In the genomic region with DNA sequence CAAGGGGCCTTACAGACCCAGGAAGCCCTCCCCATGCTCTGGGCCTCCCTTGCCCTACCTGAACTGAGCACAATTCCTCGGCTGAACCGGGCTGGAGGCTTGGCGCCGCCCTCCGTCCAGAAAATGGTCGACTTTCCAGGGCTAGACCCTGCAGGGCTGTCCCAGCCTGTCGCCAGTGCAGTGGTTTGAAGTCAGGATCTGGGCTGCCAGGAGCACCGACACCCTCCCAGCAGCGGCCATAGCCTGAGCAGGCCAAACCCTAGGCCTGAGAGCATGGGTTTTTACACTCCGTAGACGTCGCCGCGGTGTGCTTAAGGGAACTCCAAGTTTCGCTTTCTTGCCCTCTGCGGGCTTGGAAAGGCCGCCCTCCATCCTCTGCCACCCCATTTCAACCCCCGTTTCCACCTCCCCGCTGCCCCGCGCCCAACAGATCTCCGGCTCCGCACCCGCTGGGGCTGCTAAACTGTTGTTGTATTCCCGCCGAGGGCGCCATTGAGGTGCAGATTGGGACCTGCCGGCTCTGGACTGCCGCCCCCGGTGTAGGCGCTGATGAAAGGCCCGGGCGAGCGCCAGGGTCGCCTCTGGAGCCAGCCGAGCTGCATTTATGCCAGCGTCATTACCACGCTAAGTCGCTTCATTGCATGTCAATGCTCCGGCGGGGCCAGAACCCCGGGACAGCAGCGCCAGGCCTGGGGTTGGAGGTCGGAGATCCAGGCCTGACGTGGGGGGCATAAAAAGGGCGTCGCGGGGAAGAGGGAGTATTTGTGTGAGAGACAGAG, we compare ENCODE assay signal across 14 cellular contexts. TPM values are rescaled to one million over a fixed set of nuclear protein-coding genes. Genes with fewer than 3 reads are reported as not detected.
DNase-seq lines count a peak whose midpoint lies in the region; ATAC-seq, FAIRE-seq and TF ChIP-seq lines count a peak whose summit lies in the region.
"Had no signal": no experiment of that assay in that cellular context is flagged by ENCODE, and none has a peak within 500 bp of the region (broad histone marks: within the 10 kb centered on the region; RNA-seq: fewer than 3 reads in every experiment).

No MANE protein-coding gene starts in this region.

- H3K9ac ChIP-seq in K562 (ENCODE audit: insufficient read depth in 1 of 2, low read depth in 2 of 2, low read length in 2 of 2) (no peak overlapping the region), keratinocyte (ENCODE audit: control insufficient read depth, extremely low read depth, insufficient read depth, low read length) (peak overlapping the region; percentile 100)

- H3K27ac ChIP-seq in heart left ventricle = no peak overlapping the region
- H3K27ac ChIP-seq in K562 (ENCODE audit: extremely low read depth, low read depth, low read length) = no peak overlapping the region
- H3K27ac ChIP-seq in keratinocyte (ENCODE audit: control insufficient read depth, insufficient read depth, low read length) = peak overlapping the region; percentile 100
- peak overlapping the region; percentile 98 for H3K27ac ChIP-seq in suprapubic skin

- H3K27me3 ChIP-seq in heart left ventricle (peaks cover 75 to 99% (median 97%) of the 10 kb centered on the region in 9 donors), K562 (ENCODE audit: control insufficient read depth in 2 of 2, insufficient read depth in 2 of 2, low read length in 2 of 2) (peaks cover 41 to 79% of the 10 kb centered on the region in 2 experiments), keratinocyte (ENCODE audit: control insufficient read depth, extremely low read depth, insufficient read depth, low read length) (no peaks in the 10 kb centered on the region), suprapubic skin (peaks cover 95% of the 10 kb centered on the region)

- FAIRE-seq in K562 (lab: Jason Lieb, UNC) = no peak
- no peak for FAIRE-seq in keratinocyte (lab: Jason Lieb, UNC)
- FAIRE-seq: endometrium had no signal

- H3K4me1 ChIP-seq in heart left ventricle = peaks cover 0 to 64% (median 23%) of the 10 kb centered on the region in 12 donors
- peaks cover 0 to 70% of the 10 kb centered on the region in 2 experiments; a peak in 3 of 5 replicates for H3K4me1 ChIP-seq in K562 (replicated peaks in 1 of 2; ENCODE audit: control insufficient read depth in 2 of 2, insufficient read depth in 2 of 2, low read length in 2 of 2)
- H3K4me1 ChIP-seq in keratinocyte (ENCODE audit: control insufficient read depth, extremely low read depth, insufficient read depth, low read length) = peaks cover 24% of the 10 kb centered on the region
- peaks cover 58% of the 10 kb centered on the region for H3K4me1 ChIP-seq in suprapubic skin
- H3K4me1 ChIP-seq: BE2C had no signal

- no peak for TF ChIP-seq EP300 in K562 (IDR thresholded peaks at IDR 0.05; ENCODE audit: low read length)
- no peak for TF ChIP-seq EP300 in suprapubic skin (IDR thresholded peaks at IDR 0.05)

- intact Hi-C loops in heart left ventricle (cut with DNase I) (loop anchor here in 1 of 10 donors (10.0 kb wide), 1 partner anchor 382 kb away; no protein-coding TSS in a partner anchor), left ventricle myocardium superior (cut with micrococcal nuclease) (no loop called here), K562 (cut with micrococcal nuclease) (no loop called here)

- dilution Hi-C loops in keratinocyte (cut with MboI; ENCODE audit: extremely low pct_ligation_motif_present, low sequenced_read_pairs) = no loop called here

- H2AFZ ChIP-seq in K562 (ENCODE audit: low read depth, low read length) = no peak overlapping the region
- H2AFZ ChIP-seq in keratinocyte (ENCODE audit: control insufficient read depth, low read length) = no peak overlapping the region

- ATAC-seq in heart left ventricle (no peak), left ventricle myocardium superior (no peak), K562 (no peak)

- CTCF ChIA-PET in K562 (lab: Yijun Ruan, JAX; ENCODE audit: low intra/inter-chr PET ratio) = no interaction called here

- H3K9me3 ChIP-seq in heart left ventricle (no peaks in the 10 kb centered on the region), K562 (replicated peaks; ENCODE audit: control insufficient read depth, insufficient read depth, low read depth, low read length) (no peaks in the 10 kb centered on the region), keratinocyte (ENCODE audit: control insufficient read depth, low read depth, low read length) (no peaks in the 10 kb centered on the region), suprapubic skin (no peaks in the 10 kb centered on the region)
- H3K9me3 ChIP-seq: BE2C had no signal

- H3K36me3 ChIP-seq in heart left ventricle = no peaks in the 10 kb centered on the region
- H3K36me3 ChIP-seq in K562 (ENCODE audit: control insufficient read depth, insufficient read depth, low read length) = no peaks in the 10 kb centered on the region
- peaks cover 1 to 18% of the 10 kb centered on the region in 2 experiments for H3K36me3 ChIP-seq in keratinocyte (ENCODE audit: control insufficient read depth in 2 of 2, extremely low read depth in 1 of 2, insufficient read depth in 2 of 2, low read length in 2 of 2)
- no peaks in the 10 kb centered on the region for H3K36me3 ChIP-seq in suprapubic skin
- H3K36me3 ChIP-seq: BE2C had no signal

- H3K4me3 ChIP-seq in heart left ventricle = peak overlapping the region in 8 of 12 donors; percentile 9 to 33 (median 23)
- H3K4me3 ChIP-seq in K562 = no peak overlapping the region
- H3K4me3 ChIP-seq in keratinocyte (ENCODE audit: control insufficient read depth in 2 of 3, extremely low read depth in 1 of 3, insufficient read depth in 2 of 3, low read depth in 1 of 3, low read length in 3 of 3) = peak overlapping the region; percentile 65 to 99 (median 95)
- H3K4me3 ChIP-seq in suprapubic skin = peak overlapping the region; percentile 83

- TF ChIP-seq CTCF in heart left ventricle (IDR thresholded peaks at IDR 0.05) (no peak), K562 (IDR thresholded peaks at IDR 0.05 in 2 of 3, conservative IDR thresholded peaks at IDR 0.05 in 1 of 3; ENCODE audit: insufficient read depth in 2 of 3, low read depth in 1 of 3, low read length in 3 of 3) (no peak), keratinocyte (optimal IDR thresholded peaks at IDR 0.05 in 1 of 3, IDR thresholded peaks at IDR 0.05 in 1 of 3, conservative IDR thresholded peaks at IDR 0.05 in 1 of 3; ENCODE audit: extremely low read depth in 1 of 3, insufficient read depth in 2 of 3, low read length in 3 of 3) (no peak), suprapubic skin (IDR thresholded peaks at IDR 0.05) (no peak)

- 9 to 24% (median 15%) methylated on average over 11 to 48 of the region's 48 CpGs for WGBS in heart left ventricle, 4 donors
- 72% methylated on average over 39 of the region's 48 CpGs for WGBS in K562 (ENCODE audit: insufficient coverage, low coverage, missing lambda C conversion rate)
- 10% methylated on average over 33 of the region's 48 CpGs for WGBS in suprapubic skin

- DNase-seq in heart left ventricle = peak in 1 of 5 donors; percentile 53
- no peak for DNase-seq in left ventricle myocardium superior
- DNase-seq in K562 (ENCODE audit: extremely low read depth in 1 of 4, low spot score in 3 of 4) = no peak
- no peak for DNase-seq in keratinocyte (ENCODE audit: low read depth, low spot score)
- no peak for DNase-seq in suprapubic skin (ENCODE audit: low spot score in 2 of 2)
- no peak for DNase-seq in 8988T
- no peak for DNase-seq in SKM-1 (lab: John Stamatoyannopoulos, UW; ENCODE audit: unreplicated experiment)
- DNase-seq in stimulated activated CD4-positive, alpha-beta T cell treated with anti-CD3 and anti-CD28 coated beads, Interleukin-2, amount 100 ng/mL, for 48 hours = no peak
- DNase-seq: BE2C; KG1; mesenchymal stem cell; NCI-H446; stimulated activated CD4-positive, alpha-beta T cell treated with anti-CD3 and anti-CD28 coated beads, Interleukin-15, amount 100 ng/mL, for 24 hours had no signal

- POLR2A ChIA-PET in K562 (lab: Yijun Ruan, JAX) = no interaction called here

- BruUV-seq in K562 (replicated peaks; lab: Mats Ljungman, UMichigan) = no TSS peak

- in situ Hi-C loops in K562 (cut with MboI) = no loop called here

- H3K9me1 ChIP-seq in K562 (ENCODE audit: control insufficient read depth, insufficient read depth, low read length) = no peaks in the 10 kb centered on the region
- no peaks in the 10 kb centered on the region for H3K9me1 ChIP-seq in keratinocyte (ENCODE audit: control insufficient read depth, extremely low read depth, insufficient read depth, low read length)

- H3K79me2 ChIP-seq in K562 (ENCODE audit: control insufficient read depth, insufficient read depth, low read length) (no peaks in the 10 kb centered on the region), keratinocyte (ENCODE audit: control insufficient read depth, insufficient read depth, low read length) (peaks cover 68% of the 10 kb centered on the region)

- H3K4me2 ChIP-seq in K562 (ENCODE audit: insufficient read depth, low read length) = no peak overlapping the region
- peak overlapping the region; percentile 100 for H3K4me2 ChIP-seq in keratinocyte (ENCODE audit: control insufficient read depth, extremely low read depth, insufficient read depth, low read depth, low read length)

- TF ChIP-seq POLR2A in heart left ventricle (IDR thresholded peaks at IDR 0.05) = no peak
- no peak for TF ChIP-seq POLR2A in K562 (conservative IDR thresholded peaks at IDR 0.05)
- TF ChIP-seq POLR2A in suprapubic skin (IDR thresholded peaks at IDR 0.05) = no peak

- H4K20me1 ChIP-seq in K562 (replicated peaks; ENCODE audit: control insufficient read depth, insufficient read depth, low read length) = no peaks in the 10 kb centered on the region; the same call in 1 of the 2 replicates
- peaks cover 14% of the 10 kb centered on the region for H4K20me1 ChIP-seq in keratinocyte (ENCODE audit: control insufficient read depth, extremely low read depth, insufficient read depth, low read length)

- no peak for TF ChIP-seq RAD21 in K562 (CRISPR knock-in tag; conservative IDR thresholded peaks at IDR 0.05 in 1 of 2, IDR thresholded peaks at IDR 0.05 in 1 of 2)

RNA-seq across cellular contexts. Expression of gene TFAP2A, which starts 2.2 kb away (rescaled TPM):
- total RNA-seq in heart left ventricle = 1 to 10 TPM in 1 of 9 donors, under 1 TPM in 7, not detected in 1; 0.16 to 1.4 (median 0.31) TPM
- under 1 TPM; 0.11 to 0.30 TPM for polyA plus RNA-seq in heart left ventricle
- 0.97 TPM for total RNA-seq in left ventricle myocardium superior
- total RNA-seq in K562 (2011; cell fraction: chromatin; rRNA removed; ENCODE audit: low replicate concordance) = 0.51 and 0.55 TPM in 2 replicates
- 0.33 TPM in 1 of 2 replicates, not detected in the other for total RNA-seq in K562 (2011; cell fraction: nucleolus; rRNA removed)
- 0.29 and 0.61 TPM in 2 replicates for total RNA-seq in K562 (2011; cell fraction: nucleoplasm; rRNA removed)
- total RNA-seq in K562 (2014; rRNA removed) = 0.33 TPM in 1 of 2 replicates, not detected in the other
- total RNA-seq in K562 (2014; rRNA removed; fragmentation: Illumina TruSeq; extraction: Trizol) = 0.18 TPM in 1 of 2 replicates, not detected in the other
- 0.11 and 0.22 TPM in 2 replicates for total RNA-seq in K562 (2015; rRNA removed; fragmentation: Illumina TruSeq; extraction: Trizol)
- 0.40 and 0.53 TPM in 2 replicates for total RNA-seq in K562 (2021)
- 0.15 and 0.17 TPM in 2 replicates for polyA plus RNA-seq in K562 (2011; rRNA removed)
- 0.19 and 0.22 TPM in 2 replicates for polyA plus RNA-seq in K562 (2011; cell fraction: cytosol; rRNA removed)
- polyA plus RNA-seq in K562 (2011; cell fraction: nucleus; rRNA removed) = 0.24 and 0.46 TPM in 2 replicates
- polyA plus RNA-seq in K562 (2012) = 0.29 and 0.42 TPM in 2 replicates
- 0.37 and 0.54 TPM in 2 replicates for polyA plus RNA-seq in K562 (2014; fragmentation: Illumina TruSeq; extraction: Trizol)
- under 1 TPM; 0.14 to 0.20 TPM for polyA plus RNA-seq in K562 (2014; fragmentation: Nextera tagmentation; extraction: Ambion mirVana)
- 0.15 and 0.36 TPM in 2 replicates for polyA plus RNA-seq in K562 (2014; rRNA removed)
- 0.12 and 0.28 TPM in 2 replicates for polyA minus RNA-seq in K562 (2011; rRNA and poly(A)+ RNA removed)
- 1.0 and 3.5 TPM in 2 replicates for polyA minus RNA-seq in K562 (2011; cell fraction: cytosol; rRNA and poly(A)+ RNA removed)
- 0.40 and 0.56 TPM in 2 replicates for polyA minus RNA-seq in K562 (2011; cell fraction: nucleus; rRNA and poly(A)+ RNA removed)
- polyA plus RNA-seq in keratinocyte = 25.5 to 30.2 TPM (median 27.7 TPM) in 3 replicates
- 88.1 TPM for polyA plus RNA-seq in keratinocyte (2011; ENCODE audit: low read depth)
- polyA plus RNA-seq in keratinocyte (2011; cell fraction: cytosol; rRNA removed) = 28.5 and 39.0 TPM in 2 replicates
- 104 and 128 TPM in 2 replicates for polyA plus RNA-seq in keratinocyte (2011; cell fraction: nucleus; rRNA removed)
- polyA plus RNA-seq in keratinocyte (2012; ENCODE audit: low replicate concordance) = 64.1 and 117 TPM in 2 replicates
- polyA minus RNA-seq in keratinocyte = 26.9 to 42.3 TPM (median 32.3 TPM) in 3 replicates
- polyA minus RNA-seq in keratinocyte (2011; cell fraction: cytosol; rRNA and poly(A)+ RNA removed) = 55.2 TPM
- polyA minus RNA-seq in keratinocyte (2011; cell fraction: nucleus; rRNA and poly(A)+ RNA removed) = 65.1 and 87.0 TPM in 2 replicates
- total RNA-seq in suprapubic skin = 100 to 1,000 TPM in 1 of 4 donors, 10 to 100 TPM in 3; 86.7 to 135 (median 91.9) TPM

Comparison
In these comparisons a context has a peak if more than half of its experiments do, and no peak if none do; other contexts are left out.
1. H3K27ac ChIP-seq: peak in keratinocyte (single experiment) and suprapubic skin (single experiment); none in heart left ventricle (0 of 12) and K562 (single experiment).
2. RNA of gene TFAP2A, which starts 2.2 kb away (total RNA-seq): 86.7 to 135 TPM in suprapubic skin; 0.97 TPM in left ventricle myocardium superior (single experiment), 0.16 to 1.4 TPM in heart left ventricle and 0.11 to 0.61 TPM in K562; every median in the first group is over 10 times any median in the second.